Comparison of ENCODE assay signal across 8 cellular contexts in genomic region chr15:67862771-67863441, GRCh38. TPM values are rescaled to one million over a fixed set of nuclear protein-coding genes. Genes with fewer than 3 reads are reported as not detected.
DNase-seq lines count a peak whose midpoint lies in the region; ATAC-seq, FAIRE-seq and TF ChIP-seq lines count a peak whose summit lies in the region.

No MANE protein-coding gene starts in this region.

- POLR2A ChIA-PET in A673 (lab: Charles Lee; ENCODE audit: low non-redundant PET), result no interaction called here
- POLR2A ChIA-PET in HepG2 (lab: Yijun Ruan, JAX), result interaction anchor here (0.6 to 2.0 kb wide), 6 partner anchors 19 to 212 kb away, joined by 3 to 9 read pairs (median 4); no protein-coding TSS in a partner anchor

- H3K36me3 Mint-ChIP-seq in endodermal cell (ENCODE audit: low read depth), result no peaks in the 10 kb centered on the region

- no peak overlapping the region for H3K27ac Mint-ChIP-seq in endodermal cell

- H3K27ac ChIP-seq in A673 (ENCODE audit: low read depth, low read length, poor library complexity, severe bottlenecking) (no peak overlapping the region), SK-N-MC (no peak overlapping the region), HepG2 (ENCODE audit: extremely low read length, insufficient read depth, low read length) (no peak overlapping the region), endodermal cell (ENCODE audit: low read depth, low read length) (no peak overlapping the region)

- H3K9ac ChIP-seq in SK-N-MC (ENCODE audit: insufficient read length), result peak overlapping the region; percentile 68
- H3K9ac ChIP-seq in HepG2 (ENCODE audit: insufficient read depth, low read depth, low read length), result peak overlapping the region; percentile 64
- H3K9ac ChIP-seq in endodermal cell (ENCODE audit: extremely low read depth, low read length, poor library complexity, severe bottlenecking), result no peak overlapping the region

- peaks cover 20% of the 10 kb centered on the region for H3K27me3 Mint-ChIP-seq in endodermal cell (ENCODE audit: insufficient read depth)

- H3K4me1 ChIP-seq in A673 (ENCODE audit: insufficient read depth, low read length, poor library complexity, severe bottlenecking), result no peaks in the 10 kb centered on the region
- peaks cover 35% of the 10 kb centered on the region for H3K4me1 ChIP-seq in HepG2 (ENCODE audit: insufficient read depth, low read length)
- H3K4me1 ChIP-seq in endodermal cell (ENCODE audit: control insufficient read depth, insufficient read depth, low read length), result peaks cover 3% of the 10 kb centered on the region

- TF ChIP-seq POLR2A in HepG2 (IDR thresholded peaks at IDR 0.05; ENCODE audit: insufficient read depth in 1 of 2, low read depth in 2 of 2, low read length in 2 of 2), result no peak

- no peaks in the 10 kb centered on the region for H3K36me3 ChIP-seq in A673 (ENCODE audit: insufficient read depth, low read length, poor library complexity, severe bottlenecking)
- H3K36me3 ChIP-seq in SK-N-MC (ENCODE audit: insufficient read depth, low read length), result no peaks in the 10 kb centered on the region
- H3K36me3 ChIP-seq in HepG2 (replicated peaks in 1 of 2; ENCODE audit: control insufficient read depth in 1 of 2, insufficient read depth in 2 of 2, low read length in 2 of 2), result no peaks in the 10 kb centered on the region
- no peaks in the 10 kb centered on the region for H3K36me3 ChIP-seq in endodermal cell (ENCODE audit: control insufficient read depth, insufficient read depth, low read length)

- H3K27me3 ChIP-seq in A673 (replicated peaks; ENCODE audit: insufficient read depth, low read depth, low read length, poor library complexity) (no peaks in the 10 kb centered on the region), HepG2 (ENCODE audit: control insufficient read depth in 1 of 2, insufficient read depth in 2 of 2, low read length in 2 of 2) (no peaks in the 10 kb centered on the region), endodermal cell (ENCODE audit: control insufficient read depth, insufficient read depth, low read length, poor library complexity, severe bottlenecking) (peaks cover 6% of the 10 kb centered on the region)

- peak overlapping the region; percentile 73 for H3K4me2 ChIP-seq in HepG2 (ENCODE audit: low read depth, low read length)

- no peaks in the 10 kb centered on the region for H4K20me1 ChIP-seq in HepG2 (ENCODE audit: insufficient read depth, low read length)

- TF ChIP-seq EP300 in HepG2 (IDR thresholded peaks at IDR 0.05; ENCODE audit: low read depth in 2 of 2, low read length in 2 of 2) (no peak), HepG2 (CRISPR knock-in tag; IDR thresholded peaks at IDR 0.05; ENCODE audit: borderline replicate concordance) (no peak)

- H3K9me3 ChIP-seq in A673 (ENCODE audit: low read depth, low read length, poor library complexity, severe bottlenecking) (no peaks in the 10 kb centered on the region), SK-N-MC (ENCODE audit: low read depth, low read length) (no peaks in the 10 kb centered on the region), HepG2 (ENCODE audit: low read length) (no peaks in the 10 kb centered on the region), endodermal cell (ENCODE audit: control insufficient read depth, low read length) (no peaks in the 10 kb centered on the region)

- BruUV-seq in A673 (replicated peaks; lab: Mats Ljungman, UMichigan), result no TSS peak
- BruUV-seq in HepG2 (replicated peaks; lab: Mats Ljungman, UMichigan), result no TSS peak

- CTCF ChIA-PET in A673 (lab: Charles Lee) (interaction anchor here (0.9 to 2.3 kb wide), 3 partner anchors 22 to 292 kb away, joined by 3 to 19 read pairs (median 6); no protein-coding TSS in a partner anchor), HepG2 (lab: Yijun Ruan, JAX; ENCODE audit: low intra/inter-chr PET ratio, low total read pairs) (interaction anchor here (1.2 to 1.7 kb wide), 3 partner anchors 43 to 292 kb away, joined by 4 to 21 read pairs (median 4); no protein-coding TSS in a partner anchor)

- H3K4me3 ChIP-seq in A673 (ENCODE audit: low read depth, low read length, poor library complexity, severe bottlenecking) (peak overlapping the region; percentile 38), SK-N-MC (peak overlapping the region; percentile 55), HepG2 (replicated peaks in 1 of 3; ENCODE audit: insufficient read depth in 1 of 3, low read depth in 2 of 3, low read length in 3 of 3) (peak overlapping the region in 2 of 3 experiments; percentile 28 to 74; a peak in 3 of 6 replicates), endodermal cell (ENCODE audit: low read length) (no peak overlapping the region)

- ATAC-seq in GM21381 (IDR thresholded peaks at IDR 0.05; ENCODE audit: unreplicated experiment) (peak; percentile 42), HepG2 (peak; percentile 31; the same call in 1 of the 3 replicates), HG02678 (IDR thresholded peaks at IDR 0.05; ENCODE audit: unreplicated experiment) (no peak)

- no peak for FAIRE-seq in HepG2 (lab: Jason Lieb, UNC)

- H3K9me3 Mint-ChIP-seq in endodermal cell, result no peaks in the 10 kb centered on the region

- no peak for TF ChIP-seq RAD21 in HepG2 (CRISPR knock-in tag; IDR thresholded peaks at IDR 0.05)

- H2AFZ ChIP-seq in HepG2 (ENCODE audit: low read length), result peak overlapping the region; percentile 57

- in situ Hi-C loops in HepG2 (cut with HindIII; ENCODE audit: extremely low pct_ligation_motif_present, low pct_unique_long_range_greater_than_20kb), result loop anchor here (5.0 kb wide), 2 partner anchors 84 to 189 kb away; partner anchors contain the start of gene PIAS1

- 53% methylated on average over 15 of the region's 15 CpGs for WGBS in HepG2 (ENCODE audit: low lambda C conversion rate)
- WGBS in endodermal cell (ENCODE audit: insufficient coverage in 1 of 2, insufficient read length in 1 of 2), 2 experiments, result 72 to 89% methylated on average over 11 to 15 of the region's 15 CpGs

- intact Hi-C loops in A673 (cut with micrococcal nuclease; ENCODE audit: unreplicated experiment) (loop anchor here (1.0 to 5.0 kb wide), 3 partner anchors 292 to 348 kb away; no protein-coding TSS in a partner anchor), HepG2 (cut with micrococcal nuclease; ENCODE audit: unreplicated experiment) (loop anchor here (1.0 kb wide), 3 partner anchors 83 to 292 kb away; no protein-coding TSS in a partner anchor)

- peaks cover 12% of the 10 kb centered on the region for H3K4me1 Mint-ChIP-seq in endodermal cell

- DNase-seq in A673 (ENCODE audit: low spot score) (no peak), SK-N-MC (ENCODE audit: low read depth, low spot score) (no peak), HepG2 (ENCODE audit: low spot score) (no peak), HuH-7.5 (ENCODE audit: low spot score) (no peak), HCEC 1CT (no peak), endodermal cell (no peak)

- no peak overlapping the region for H3K4me3 Mint-ChIP-seq in endodermal cell

- no peaks in the 10 kb centered on the region for H3K79me2 ChIP-seq in HepG2 (ENCODE audit: insufficient read depth, low read length)

- TF ChIP-seq CTCF in A673 (conservative IDR thresholded peaks at IDR 0.05; ENCODE audit: low read depth, low read length), result no peak
- no peak for TF ChIP-seq CTCF in HepG2 (CRISPR knock-in tag; IDR thresholded peaks at IDR 0.05)
- TF ChIP-seq CTCF in endodermal cell (conservative IDR thresholded peaks at IDR 0.05), result no peak

RNA-seq across cellular contexts. Expression of gene RNU6-1, which starts 23.1 kb away (rescaled TPM):
- total RNA-seq in A673 (2021) (not detected in 2 replicates), HepG2 (2016; rRNA removed; fragmentation: Illumina TruSeq; extraction: Trizol) (under 0.01 TPM in 1 of 2 replicates, not detected in the other), endodermal cell (not detected)
- under 0.01 TPM in 2 replicates for total RNA-seq in HepG2 (2016; cell fraction: cytosol; rRNA removed; fragmentation: Illumina TruSeq; extraction: Trizol; ENCODE audit: low read depth)
- under 0.01 TPM in 1 of 2 replicates, not detected in the other for total RNA-seq in HepG2 (2016; cell fraction: insoluble cytoplasmic fraction; rRNA removed; fragmentation: Illumina TruSeq; extraction: Trizol)
- total RNA-seq in HepG2 (2016; cell fraction: membrane; rRNA removed; fragmentation: Illumina TruSeq; extraction: Trizol), result under 0.01 TPM in 1 of 2 replicates, not detected in the other
- not detected in 2 replicates for total RNA-seq in HepG2 (2016; cell fraction: nucleus; rRNA removed; fragmentation: Illumina TruSeq; extraction: Trizol)
- polyA plus RNA-seq in HepG2 (2011; rRNA removed), result not detected in 2 replicates
- not detected in 2 replicates for polyA plus RNA-seq in HepG2 (2011; cell fraction: cytosol; rRNA removed)
- not detected in 2 replicates for polyA plus RNA-seq in HepG2 (2011; cell fraction: nucleus; rRNA removed)
- polyA plus RNA-seq in HepG2 (2012), result not detected in 2 replicates
- not detected in 2 replicates for polyA plus RNA-seq in HepG2 (2016; cell fraction: cytosol; fragmentation: Illumina TruSeq; extraction: Trizol; ENCODE audit: low read depth)
- not detected in 2 replicates for polyA plus RNA-seq in HepG2 (2016; cell fraction: insoluble cytoplasmic fraction; fragmentation: Illumina TruSeq; extraction: Trizol; ENCODE audit: low read depth)
- not detected in 2 replicates for polyA plus RNA-seq in HepG2 (2016; cell fraction: membrane; fragmentation: Illumina TruSeq; extraction: Trizol; ENCODE audit: low read depth)
- polyA plus RNA-seq in HepG2 (2016; cell fraction: nucleus; fragmentation: Illumina TruSeq; extraction: Trizol; ENCODE audit: insufficient read depth, low read depth), result not detected in 2 replicates
- under 0.01 TPM in 1 of 2 replicates, not detected in the other for polyA minus RNA-seq in HepG2 (2011; rRNA and poly(A)+ RNA removed; ENCODE audit: low replicate concordance)
- under 0.01 TPM in 1 of 2 replicates, not detected in the other for polyA minus RNA-seq in HepG2 (2011; cell fraction: cytosol; rRNA and poly(A)+ RNA removed)
- not detected in 2 replicates for polyA minus RNA-seq in HepG2 (2011; cell fraction: nucleus; rRNA and poly(A)+ RNA removed)
- polyA plus RNA-seq in endodermal cell (2013, experiment 1 of 2), result under 0.01 TPM
- under 0.01 TPM for polyA plus RNA-seq in endodermal cell (2013, experiment 2 of 2)

RNA-seq across cellular contexts. Expression of gene SKOR1, which starts 37.6 kb away (rescaled TPM):
- total RNA-seq in A673 (2021) (0.21 and 0.37 TPM in 2 replicates), HepG2 (2016; rRNA removed; fragmentation: Illumina TruSeq; extraction: Trizol) (0.09 and 0.10 TPM in 2 replicates), endodermal cell (under 1 TPM; 0.37 to 0.51 TPM)
- 0.10 TPM in 1 of 2 replicates, not detected in the other for total RNA-seq in HepG2 (2016; cell fraction: cytosol; rRNA removed; fragmentation: Illumina TruSeq; extraction: Trizol; ENCODE audit: low read depth)
- 0.09 TPM in 1 of 2 replicates, not detected in the other for total RNA-seq in HepG2 (2016; cell fraction: insoluble cytoplasmic fraction; rRNA removed; fragmentation: Illumina TruSeq; extraction: Trizol)
- total RNA-seq in HepG2 (2016; cell fraction: membrane; rRNA removed; fragmentation: Illumina TruSeq; extraction: Trizol), result not detected in 2 replicates
- total RNA-seq in HepG2 (2016; cell fraction: nucleus; rRNA removed; fragmentation: Illumina TruSeq; extraction: Trizol), result 0.25 TPM in 1 of 2 replicates, not detected in the other
- 0.11 and 0.14 TPM in 2 replicates for polyA plus RNA-seq in HepG2 (2011; rRNA removed)
- 0.04 and 0.09 TPM in 2 replicates for polyA plus RNA-seq in HepG2 (2011; cell fraction: cytosol; rRNA removed)
- polyA plus RNA-seq in HepG2 (2011; cell fraction: nucleus; rRNA removed), result 0.96 and 1.0 TPM in 2 replicates
- polyA plus RNA-seq in HepG2 (2012), result 0.27 and 0.28 TPM in 2 replicates
- polyA plus RNA-seq in HepG2 (2016; cell fraction: cytosol; fragmentation: Illumina TruSeq; extraction: Trizol; ENCODE audit: low read depth), result not detected in 2 replicates
- polyA plus RNA-seq in HepG2 (2016; cell fraction: insoluble cytoplasmic fraction; fragmentation: Illumina TruSeq; extraction: Trizol; ENCODE audit: low read depth), result 0.05 and 0.14 TPM in 2 replicates
- polyA plus RNA-seq in HepG2 (2016; cell fraction: membrane; fragmentation: Illumina TruSeq; extraction: Trizol; ENCODE audit: low read depth), result not detected in 2 replicates
- 0.35 and 0.36 TPM in 2 replicates for polyA plus RNA-seq in HepG2 (2016; cell fraction: nucleus; fragmentation: Illumina TruSeq; extraction: Trizol; ENCODE audit: insufficient read depth, low read depth)
- 0.28 and 0.80 TPM in 2 replicates for polyA minus RNA-seq in HepG2 (2011; rRNA and poly(A)+ RNA removed; ENCODE audit: low replicate concordance)
- not detected in 2 replicates for polyA minus RNA-seq in HepG2 (2011; cell fraction: cytosol; rRNA and poly(A)+ RNA removed)
- 0.75 and 0.90 TPM in 2 replicates for polyA minus RNA-seq in HepG2 (2011; cell fraction: nucleus; rRNA and poly(A)+ RNA removed)
- 2.0 TPM for polyA plus RNA-seq in endodermal cell (2013, experiment 1 of 2)
- 1.7 TPM for polyA plus RNA-seq in endodermal cell (2013, experiment 2 of 2)
